Comparison of ENCODE assay signal across 11 cellular contexts in genomic region chr22:22397292-22397870, GRCh38.
DNase-seq lines count a peak whose midpoint lies in the region; ATAC-seq and TF ChIP-seq lines count a peak whose summit lies in the region.
"Had no signal": no experiment of that assay in that cellular context is flagged by ENCODE, and none has a peak within 500 bp of the region (broad histone marks: within the 10 kb centered on the region; RNA-seq: fewer than 3 reads in every experiment).

No MANE protein-coding gene starts in this region.

- no peaks in the 10 kb centered on the region for H3K36me3 Mint-ChIP-seq in activated CD4-positive, alpha-beta T cell treated with anti-CD3 and anti-CD28 coated beads, Interleukin-2, amount 10 ng/mL, durations not matched to agents 7 days and 5 days (ENCODE audit: low read depth)

- peak; percentile 20 for TF ChIP-seq CTCF in fibroblast of pulmonary artery (IDR thresholded peaks at IDR 0.05; ENCODE audit: low read length, missing control alignments)

- no peak overlapping the region for H3K27ac Mint-ChIP-seq in activated CD4-positive, alpha-beta T cell treated with anti-CD3 and anti-CD28 coated beads, Interleukin-2, amount 10 ng/mL, durations not matched to agents 7 days and 5 days
- H3K27ac Mint-ChIP-seq: nephron; stimulated activated naive CD8-positive, alpha-beta T cell treated with anti-CD3 and anti-CD28 coated beads, Interleukin-15, Interleukin-2, amounts not matched to agents 100 ng/mL and 50 ng/mL, for 24 hours had no signal

- ATAC-seq in HG02571 (IDR thresholded peaks at IDR 0.05; ENCODE audit: unreplicated experiment) (no peak), GM18511 (IDR thresholded peaks at IDR 0.05; ENCODE audit: unreplicated experiment) (no peak)

- H3K4me3 Mint-ChIP-seq in activated CD4-positive, alpha-beta T cell treated with anti-CD3 and anti-CD28 coated beads, Interleukin-2, amount 10 ng/mL, durations not matched to agents 7 days and 5 days, result no peak overlapping the region
- H3K4me3 Mint-ChIP-seq: nephron; stimulated activated naive CD8-positive, alpha-beta T cell treated with anti-CD3 and anti-CD28 coated beads, Interleukin-15, Interleukin-2, amounts not matched to agents 100 ng/mL and 50 ng/mL, for 24 hours had no signal

- peak; percentile 26 for DNase-seq in DMS79 (lab: John Stamatoyannopoulos, UW)
- peak; percentile 38 for DNase-seq in NCI-H774 (lab: John Stamatoyannopoulos, UW)
- peak; percentile 35 for DNase-seq in fibroblast of pulmonary artery (ENCODE audit: low read depth)
- DNase-seq in pons (ENCODE audit: low spot score), result peak; percentile 88
- no peak for DNase-seq in activated CD4-positive, alpha-beta T cell treated with anti-CD3 and anti-CD28 coated beads, Interleukin-2, amount 10 ng/mL, durations not matched to agents 7 days and 5 days
- no peak for DNase-seq in NCI-H187 treated with DMSO at 0.1 percent for 48 hours (lab: John Stamatoyannopoulos, UW)
- DNase-seq: cerebellar nuclear complex had no signal

- CTCF ChIA-PET in activated CD4-positive, alpha-beta T cell treated with anti-CD3 and anti-CD28 coated beads, Interleukin-2, amount 10 ng/mL, durations not matched to agents 7 days and 5 days (lab: Charles Lee), result interaction anchor here (1.1 kb wide), 1 partner anchor 16 kb away, joined by 3 read pairs; no protein-coding TSS in a partner anchor

- H3K9me3 Mint-ChIP-seq in activated CD4-positive, alpha-beta T cell treated with anti-CD3 and anti-CD28 coated beads, Interleukin-2, amount 10 ng/mL, durations not matched to agents 7 days and 5 days, result no peaks in the 10 kb centered on the region
- H3K9me3 Mint-ChIP-seq: stimulated activated naive CD8-positive, alpha-beta T cell treated with anti-CD3 and anti-CD28 coated beads, Interleukin-15, Interleukin-2, amounts not matched to agents 100 ng/mL and 50 ng/mL, for 24 hours had no signal

- H3K4me3 ChIP-seq in fibroblast of pulmonary artery (replicated peaks; ENCODE audit: low read depth, low read length), result no peak overlapping the region

- H3K4me1 Mint-ChIP-seq in activated CD4-positive, alpha-beta T cell treated with anti-CD3 and anti-CD28 coated beads, Interleukin-2, amount 10 ng/mL, durations not matched to agents 7 days and 5 days, result no peaks in the 10 kb centered on the region

- POLR2A ChIA-PET in activated CD4-positive, alpha-beta T cell treated with anti-CD3 and anti-CD28 coated beads, Interleukin-2, amount 10 ng/mL, durations not matched to agents 7 days and 5 days (lab: Charles Lee), result no interaction called here

- peaks cover 35% of the 10 kb centered on the region for H3K27me3 Mint-ChIP-seq in activated CD4-positive, alpha-beta T cell treated with anti-CD3 and anti-CD28 coated beads, Interleukin-2, amount 10 ng/mL, durations not matched to agents 7 days and 5 days

Comparison
In these comparisons a context has a peak if more than half of its experiments do, and no peak if none do; other contexts are left out.
1. DNase-seq: peak in DMS79 (single experiment), NCI-H774 (single experiment), fibroblast of pulmonary artery (single experiment) and pons (single experiment); none in activated CD4-positive, alpha-beta T cell treated with anti-CD3 and anti-CD28 coated beads, Interleukin-2, amount 10 ng/mL, durations not matched to agents 7 days and 5 days (single experiment) and NCI-H187 treated with DMSO at 0.1 percent for 48 hours (single experiment).